8 cellular contexts compared by ENCODE assay signal in the genomic region with DNA sequence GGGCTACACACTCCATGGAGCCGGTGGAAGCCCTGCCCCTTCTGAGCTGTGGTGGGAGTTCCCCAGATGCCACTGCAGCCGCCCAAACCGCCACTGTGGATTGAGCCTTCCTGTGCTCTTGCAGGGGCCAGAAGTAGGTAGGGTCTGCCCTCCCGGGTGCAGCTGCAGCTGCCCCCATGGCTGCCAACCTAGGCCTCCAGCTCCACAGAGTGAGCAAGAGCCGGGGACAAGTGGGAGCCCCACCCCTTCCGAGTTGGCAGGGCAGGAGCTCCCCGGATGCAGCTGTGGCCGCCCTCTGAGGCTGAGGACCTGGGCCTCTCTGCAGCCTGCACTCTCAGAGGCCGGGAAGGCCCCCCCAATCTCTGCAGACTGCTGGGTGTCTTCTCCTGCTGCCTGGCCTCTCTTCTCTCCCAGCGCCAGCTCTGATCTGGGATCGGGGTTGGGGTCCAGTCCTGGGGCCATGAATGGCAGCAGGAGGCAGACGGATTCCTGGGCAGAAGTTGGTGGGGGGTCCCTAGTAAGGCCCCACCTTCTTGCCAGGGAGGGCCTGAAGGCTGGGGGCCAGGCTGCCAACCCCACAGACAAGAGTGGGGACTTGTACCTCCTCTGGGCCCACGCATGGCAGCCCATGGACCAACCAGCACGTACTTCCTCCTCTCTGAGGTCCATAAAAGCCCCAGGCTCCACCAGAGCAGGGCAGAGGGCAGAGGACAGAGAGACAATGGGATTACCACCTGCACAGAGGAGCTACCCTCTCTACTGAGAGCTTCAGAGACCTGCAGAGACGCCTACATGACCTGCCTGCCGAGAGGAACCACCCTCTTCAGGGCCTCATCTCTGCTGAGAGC.
DNase-seq lines count a peak whose midpoint lies in the region; ATAC-seq lines count a peak whose summit lies in the region.

No MANE protein-coding gene starts in this region.

- DNase-seq in UCSD-AML1 (lab: John Stamatoyannopoulos, UW; ENCODE audit: unreplicated experiment) (peak; percentile 32), DMS153 treated with DMSO at 0.1 percent for 48 hours (lab: John Stamatoyannopoulos, UW; ENCODE audit: unreplicated experiment) (no peak), anterior cingulate cortex (lab: John Stamatoyannopoulos, UW) (no peak), AG08395 (ENCODE audit: low spot score) (no peak)
- DNase-seq in effector CD8-positive, alpha-beta T cell (lab: John Stamatoyannopoulos, UW): peak; percentile 35
- DNase-seq in stimulated activated CD4-positive, alpha-beta T cell treated with anti-CD3 and anti-CD28 coated beads, Interleukin-4, amount 100 ng/mL, for 48 hours (ENCODE audit: low read depth in 2 of 2): peak; percentile 26 to 41

- ATAC-seq in GM19351 (IDR thresholded peaks at IDR 0.05; ENCODE audit: unreplicated experiment): peak; percentile 45
- ATAC-seq in GM19455 (IDR thresholded peaks at IDR 0.05; ENCODE audit: unreplicated experiment): no peak

Comparison
In these comparisons a context has a peak if more than half of its experiments do, and no peak if none do; other contexts are left out.
1. DNase-seq: peak in UCSD-AML1 (single experiment), effector CD8-positive, alpha-beta T cell (single experiment) and stimulated activated CD4-positive, alpha-beta T cell treated with anti-CD3 and anti-CD28 coated beads, Interleukin-4, amount 100 ng/mL, for 48 hours (2 of 2); none in DMS153 treated with DMSO at 0.1 percent for 48 hours (single experiment), anterior cingulate cortex (0 of 58) and AG08395 (single experiment).